Comparison of ENCODE assay signal across 16 cellular contexts in genomic region chr20:19213946-19214490, GRCh38. TPM values are rescaled to one million over a fixed set of nuclear protein-coding genes. Genes with fewer than 3 reads are reported as not detected.
DNase-seq lines count a peak whose midpoint lies in the region; TF ChIP-seq lines count a peak whose summit lies in the region.
"Had no signal": no experiment of that assay in that cellular context is flagged by ENCODE, and none has a peak within 500 bp of the region (broad histone marks: within the 10 kb centered on the region; RNA-seq: fewer than 3 reads in every experiment).

No MANE protein-coding gene starts in this region.

- no peaks in the 10 kb centered on the region for H3K4me1 ChIP-seq in endocrine pancreas (ENCODE audit: control insufficient read depth, insufficient read depth, low read length)
- no peaks in the 10 kb centered on the region for H3K4me1 ChIP-seq in neural progenitor cell
- H3K4me1 ChIP-seq in right atrium auricular region, result peaks cover 0 to 20% of the 10 kb centered on the region in 2 donors
- H3K4me1 ChIP-seq: SJCRH30 had no signal

- H3K9me3 ChIP-seq in endocrine pancreas (ENCODE audit: control insufficient read depth, low read length) (no peaks in the 10 kb centered on the region), neural progenitor cell (ENCODE audit: low read depth) (no peaks in the 10 kb centered on the region), right atrium auricular region (no peaks in the 10 kb centered on the region)
- H3K9me3 ChIP-seq: SJCRH30 had no signal

- no peak overlapping the region for H3K4me2 ChIP-seq in neural progenitor cell

- no peaks in the 10 kb centered on the region for H3F3A ChIP-seq in neural progenitor cell (ENCODE audit: low read depth)

- H3K79me2 ChIP-seq in neural progenitor cell (ENCODE audit: low read depth), result no peaks in the 10 kb centered on the region

- H3K4me3 ChIP-seq in endocrine pancreas (ENCODE audit: control insufficient read depth, insufficient read depth, low read length) (peak overlapping the region; percentile 40), neural progenitor cell (no peak overlapping the region), right atrium auricular region (no peak overlapping the region)

- peaks cover 23% of the 10 kb centered on the region for H3K27me3 Mint-ChIP-seq in neural progenitor cell (ENCODE audit: insufficient read depth, low read depth)

- H3K36me3 ChIP-seq in endocrine pancreas (ENCODE audit: control insufficient read depth, insufficient read depth, low read length) (no peaks in the 10 kb centered on the region), neural progenitor cell (no peaks in the 10 kb centered on the region), right atrium auricular region (no peaks in the 10 kb centered on the region)
- H3K36me3 ChIP-seq: SJCRH30 had no signal

- H3K4me1 Mint-ChIP-seq in neural progenitor cell, result no peaks in the 10 kb centered on the region

- no peaks in the 10 kb centered on the region for H3K36me3 Mint-ChIP-seq in neural progenitor cell

- no peaks in the 10 kb centered on the region for H4K20me1 ChIP-seq in neural progenitor cell (ENCODE audit: low read depth)

- no peak for TF ChIP-seq CTCF in neural progenitor cell (IDR thresholded peaks at IDR 0.05)
- no peak for TF ChIP-seq CTCF in right atrium auricular region (IDR thresholded peaks at IDR 0.05)

- no peak overlapping the region for H3K27ac ChIP-seq in neural progenitor cell
- H3K27ac ChIP-seq in right atrium auricular region, result no peak overlapping the region
- H3K27ac ChIP-seq: SJCRH30 had no signal

- no peak overlapping the region for H3K27ac Mint-ChIP-seq in neural progenitor cell
- H3K27ac Mint-ChIP-seq: activated T-helper 2 cell treated with anti-CD3 and anti-CD28 coated beads, Interferon-gamma antibody, Interleukin-2, Interleukin-4, amounts not matched to agents 10 μg/mL and 5 μg/mL and 100 μg/mL, durations not matched to agents 14 hours and 24 hours and 36 hours; CD4-positive, alpha-beta T cell; dendritic cell treated with granulocyte-macrophage colony-stimulating factor and Interleukin-4, amounts not matched to agents 40 ng/mL and 50 ng/mL, for 4 days had no signal

- DNase-seq in SIG-M5 treated with dmso at 0.1 percent for 504 hours (lab: John Stamatoyannopoulos, UW; ENCODE audit: unreplicated experiment), result peak; percentile 35
- no peak for DNase-seq in SIG-M5 (lab: John Stamatoyannopoulos, UW)
- DNase-seq in neural progenitor cell (ENCODE audit: low spot score), result no peak
- no peak for DNase-seq in NCI-H1417 (lab: John Stamatoyannopoulos, UW)
- no peak for DNase-seq in right atrium auricular region (ENCODE audit: low spot score)
- DNase-seq in SKM-1 (lab: John Stamatoyannopoulos, UW; ENCODE audit: unreplicated experiment), result no peak
- DNase-seq in effector CD4-positive, alpha-beta T cell, result no peak
- DNase-seq: 8988T; CD4-positive, alpha-beta T cell; mammary epithelial cell; NCI-H2081; NCI-H82 had no signal

- no peak overlapping the region for H2AFZ ChIP-seq in neural progenitor cell (replicated peaks)

- peaks cover 2% of the 10 kb centered on the region for H3K27me3 ChIP-seq in endocrine pancreas (ENCODE audit: control insufficient read depth, insufficient read depth, low read length)
- H3K27me3 ChIP-seq in neural progenitor cell, result peaks cover 60% of the 10 kb centered on the region
- peaks cover 0 to 3% of the 10 kb centered on the region in 2 donors for H3K27me3 ChIP-seq in right atrium auricular region

- H3K9ac ChIP-seq in endocrine pancreas (ENCODE audit: control insufficient read depth, insufficient read depth, low read length), result no peak overlapping the region
- no peak overlapping the region for H3K9ac ChIP-seq in neural progenitor cell

- H3K4me3 Mint-ChIP-seq in neural progenitor cell, result peak overlapping the region; percentile 70
- H3K4me3 Mint-ChIP-seq: CD4-positive, alpha-beta T cell; dendritic cell treated with granulocyte-macrophage colony-stimulating factor and Interleukin-4, amounts not matched to agents 40 ng/mL and 50 ng/mL, for 4 days had no signal

- H3K9me3 Mint-ChIP-seq in neural progenitor cell, result no peaks in the 10 kb centered on the region
- H3K9me3 Mint-ChIP-seq: activated T-helper 2 cell treated with anti-CD3 and anti-CD28 coated beads, Interferon-gamma antibody, Interleukin-2, Interleukin-4, amounts not matched to agents 10 μg/mL and 5 μg/mL and 100 μg/mL, durations not matched to agents 14 hours and 24 hours and 36 hours; CD4-positive, alpha-beta T cell; dendritic cell treated with granulocyte-macrophage colony-stimulating factor and Interleukin-4, amounts not matched to agents 40 ng/mL and 50 ng/mL, for 4 days had no signal

RNA-seq across cellular contexts. Expression of gene SLC24A3, which starts 1.6 kb away (rescaled TPM):
- total RNA-seq in neural progenitor cell (ENCODE audit: low replicate concordance) (0.21 and 0.31 TPM in 2 replicates), right atrium auricular region (1 to 10 TPM; 1.4 to 3.7 TPM)
- total RNA-seq: activated T-helper 2 cell treated with anti-CD3 and anti-CD28 coated beads, Interferon-gamma antibody, Interleukin-2, Interleukin-4, amounts not matched to agents 10 μg/mL and 5 μg/mL and 100 μg/mL, durations not matched to agents 14 hours and 24 hours and 36 hours; CD4-positive, alpha-beta T cell had no signal
